In genomic region chr15:68667800-68668625, GRCh38 we compare ENCODE assay signal across 28 cellular contexts.
A peak's percentile ranks its signal among the peaks of the same experiment; 100 is the strongest.
DNase-seq lines count a peak whose midpoint lies in the region; ATAC-seq, FAIRE-seq and TF ChIP-seq lines count a peak whose summit lies in the region.
"Had no signal": no experiment of that assay in that cellular context is flagged by ENCODE, and none has a peak within 500 bp of the region (broad histone marks: within the 10 kb centered on the region; RNA-seq: fewer than 3 reads in every experiment).

No MANE protein-coding gene starts in this region.

- H3K4me2 ChIP-seq in H1 (ENCODE audit: insufficient read depth in 1 of 2, low read depth in 2 of 2, low read length in 2 of 2): no peak overlapping the region
- H3K4me2 ChIP-seq: KMS-11 had no signal

- H3K36me3 ChIP-seq in Caco-2 (ENCODE audit: control insufficient read depth, insufficient read depth, low read length): no peaks in the 10 kb centered on the region
- H3K36me3 ChIP-seq in H1 (ENCODE audit: control insufficient read depth in 2 of 4, insufficient read depth in 4 of 4, low read length in 3 of 4): no peaks in the 10 kb centered on the region
- H3K36me3 ChIP-seq in testis (ENCODE audit: low read depth, missing control alignments): no peaks in the 10 kb centered on the region
- H3K36me3 ChIP-seq: gastroesophageal sphincter, left ventricle myocardium inferior had no signal

- H2BK12ac ChIP-seq in H1 (ENCODE audit: low read depth, low read length): peak overlapping the region; percentile 4; the same call in 1 of the 2 replicates

- no peak overlapping the region; the same call in 1 of the 2 replicates for H2BK20ac ChIP-seq in H1 (ENCODE audit: low read length)

- no peak for TF ChIP-seq CTCF in Caco-2 (IDR thresholded peaks at IDR 0.05; ENCODE audit: insufficient read depth in 1 of 2, low read depth in 1 of 2, low read length in 1 of 2, severe bottlenecking in 1 of 2, unreplicated experiment in 1 of 2)
- no peak for TF ChIP-seq CTCF in H1 (IDR thresholded peaks at IDR 0.05; ENCODE audit: control extremely low read depth in 1 of 3, insufficient read depth in 1 of 3, low read depth in 1 of 3, low read length in 3 of 3)
- no peak for TF ChIP-seq CTCF in testis (IDR thresholded peaks at IDR 0.05)

- BruUV-seq in Caco-2 (replicated peaks; lab: Mats Ljungman, UMichigan): no TSS peak

- no peaks in the 10 kb centered on the region for H3K4me1 ChIP-seq in Caco-2
- H3K4me1 ChIP-seq in H1 (replicated peaks in 1 of 4; ENCODE audit: control insufficient read depth in 3 of 4, insufficient read depth in 4 of 4, low read length in 3 of 4): peaks cover 8 to 16% (median 11%) of the 10 kb centered on the region in 4 experiments; a peak in 6 of 7 replicates
- peaks cover 13% of the 10 kb centered on the region for H3K4me1 ChIP-seq in testis
- H3K4me1 ChIP-seq: gastroesophageal sphincter, left ventricle myocardium inferior had no signal

- H3K9me3 Mint-ChIP-seq in Caco-2 (ENCODE audit: unreplicated experiment): no peaks in the 10 kb centered on the region
- H3K9me3 Mint-ChIP-seq: activated B cell treated with CpG ODN at 0.5 μM for 24 hours; activated T-helper 1 cell treated with anti-CD3 and anti-CD28 coated beads, Interleukin-12 subunit alpha, Interleukin-12 subunit beta, Interleukin-2, Interleukin-4 antibody, amounts not matched to agents 30 ng/mL and 10 ng/mL and 1 ng/mL, durations not matched to agents 14 hours and 24 hours and 36 hours had no signal

- H3K9me3 ChIP-seq in Caco-2 (no peaks in the 10 kb centered on the region), H1 (ENCODE audit: insufficient read depth in 2 of 2, low read depth in 1 of 2, low read length in 1 of 2) (no peaks in the 10 kb centered on the region; a peak in 1 of 4 replicates), testis (no peaks in the 10 kb centered on the region)
- H3K9me3 ChIP-seq: gastroesophageal sphincter, left ventricle myocardium inferior had no signal

- no peaks in the 10 kb centered on the region for H3K36me3 Mint-ChIP-seq in Caco-2 (ENCODE audit: insufficient read depth, unreplicated experiment)
- H3K36me3 Mint-ChIP-seq: activated naive CD4-positive, alpha-beta T cell treated with anti-CD3 and anti-CD28 coated beads, Interleukin-2, amount 50 U/mL, for 24 hours; mesothelial cell of epicardium had no signal

- no peak overlapping the region for H3K56ac ChIP-seq in H1 (replicated peaks; ENCODE audit: insufficient read length, low read depth, low read length)

- no peak overlapping the region for H3K9ac ChIP-seq in H1 (replicated peaks in 1 of 4; ENCODE audit: extremely low read depth in 1 of 4, low read depth in 3 of 4, low read length in 3 of 4)
- H3K9ac ChIP-seq: KMS-11 had no signal

- TF ChIP-seq RAD21 in H1 (IDR thresholded peaks at IDR 0.05 in 1 of 2, conservative IDR thresholded peaks at IDR 0.05 in 1 of 2; ENCODE audit: low read depth in 2 of 2, low read length in 2 of 2): no peak

- H3K27me3 ChIP-seq in Caco-2 (replicated peaks; ENCODE audit: control insufficient read depth, insufficient read depth, low read length) (no peaks in the 10 kb centered on the region; the same call in 1 of the 2 replicates), H1 (replicated peaks in 1 of 4; ENCODE audit: control insufficient read depth in 3 of 4, extremely low read depth in 1 of 4, insufficient read depth in 3 of 4, low read length in 3 of 4) (peaks cover 0 to 2% (median 0%) of the 10 kb centered on the region in 4 experiments; a peak in 1 of 7 replicates), testis (no peaks in the 10 kb centered on the region)

- no peak overlapping the region for H3K23ac ChIP-seq in H1 (ENCODE audit: insufficient read length)

- H3K4me3 ChIP-seq in Caco-2 (ENCODE audit: low read depth, low read length) (no peak overlapping the region), H1 (ENCODE audit: extremely low read depth in 1 of 4, insufficient read depth in 2 of 4, low read depth in 3 of 4, low read length in 4 of 4) (no peak overlapping the region), testis (no peak overlapping the region)
- H3K4me3 ChIP-seq: gastroesophageal sphincter, GM12878, left ventricle myocardium inferior had no signal

- H4K8ac ChIP-seq in H1 (ENCODE audit: extremely low read depth, insufficient read depth, low read length): no peak overlapping the region

- peak overlapping the region; percentile 35; the same call in 1 of the 2 replicates for H2BK5ac ChIP-seq in H1 (ENCODE audit: low read depth, low read length)

- peaks cover 5% of the 10 kb centered on the region for H3K27me3 Mint-ChIP-seq in Caco-2 (ENCODE audit: insufficient read depth, unreplicated experiment)

- no peak for TF ChIP-seq EP300 in H1 (IDR thresholded peaks at IDR 0.05; ENCODE audit: borderline replicate concordance in 1 of 2, low read depth in 2 of 2, low read length in 2 of 2)

- peak overlapping the region; percentile 85; the same call in 1 of the 2 replicates for H2AK5ac ChIP-seq in H1 (ENCODE audit: low read depth, low read length)

- no peak for FAIRE-seq in H1 (lab: Jason Lieb, UNC)
- FAIRE-seq: endometrium, GM12878, RCC 7860 had no signal

- H3K79me1 ChIP-seq in H1 (ENCODE audit: low read depth, low read length): no peaks in the 10 kb centered on the region

- POLR2A ChIA-PET in Caco-2 (lab: Charles Lee): no interaction called here
- POLR2A ChIA-PET in H1 (lab: Charles Lee; ENCODE audit: partially characterized antibody): interaction anchor here (0.6 kb wide), 1 partner anchor 11 kb away, joined by 3 read pairs; no protein-coding TSS in a partner anchor

- 89% methylated on average over 18 of the region's 18 CpGs; no CpG with 5 or more reads in 1 of the 2 experiments for WGBS in H1 (ENCODE audit: extremely low coverage in 1 of 2, insufficient coverage in 1 of 2, insufficient read length in 1 of 2, insufficient replicate concordance in 2 of 2, low coverage in 1 of 2, low lambda C conversion rate in 2 of 2, missing lambda C conversion rate in 1 of 2), 2 experiments
- WGBS in testis, 2 donors: 85 to 87% methylated on average over 18 of the region's 18 CpGs

- no peak for DNase-seq in Caco-2
- DNase-seq in NCI-H1105 (lab: John Stamatoyannopoulos, UW): peak; percentile 23
- peak in 1 of 2 experiments; percentile 39 for DNase-seq in H1 (ENCODE audit: low read depth in 1 of 2, low spot score in 2 of 2)
- peak; percentile 69 for DNase-seq in pons (ENCODE audit: low spot score)
- no peak for DNase-seq in mucosa of gallbladder (ENCODE audit: low spot score)
- no peak for DNase-seq in testis
- no peak for DNase-seq in NK-92 (lab: John Stamatoyannopoulos, UW; ENCODE audit: unreplicated experiment)
- DNase-seq: activated B cell treated with CpG ODN at 0.5 μM for 24 hours; activated CD4-positive, alpha-beta T cell treated with anti-CD3 and anti-CD28 coated beads, Interleukin-2, amount 50 U/mL, for 1 hour; CD4-positive, alpha-beta T cell; central memory CD4-positive, alpha-beta T cell; dermis blood vessel endothelial cell; EL; left ventricle myocardium inferior; naive thymus-derived CD4-positive, alpha-beta T cell; NCI-H1694; NCI-H526; retina; stimulated activated CD4-positive, alpha-beta T cell treated with anti-CD3 and anti-CD28 coated beads, Interleukin-4, amount 100 ng/mL, for 1 hour had no signal

- no peak overlapping the region for H2AFZ ChIP-seq in H1 (ENCODE audit: low read length)

- H3K14ac ChIP-seq in H1 (ENCODE audit: insufficient read length): no peak overlapping the region

- peak overlapping the region; percentile 26 for H4K91ac ChIP-seq in H1 (replicated peaks; ENCODE audit: insufficient read length, low read length)

- H3K27ac Mint-ChIP-seq in Caco-2 (ENCODE audit: unreplicated experiment): peak overlapping the region; percentile 11
- H3K27ac Mint-ChIP-seq: activated B cell treated with CpG ODN at 0.5 μM for 24 hours; activated naive CD4-positive, alpha-beta T cell treated with anti-CD3 and anti-CD28 coated beads, Interleukin-2, amount 50 U/mL, for 24 hours; activated T-helper 1 cell treated with anti-CD3 and anti-CD28 coated beads, Interleukin-12 subunit alpha, Interleukin-12 subunit beta, Interleukin-2, Interleukin-4 antibody, amounts not matched to agents 30 ng/mL and 10 ng/mL and 1 ng/mL, durations not matched to agents 14 hours and 24 hours and 36 hours; CD4-positive, alpha-beta T cell; mesothelial cell of epicardium had no signal

- H3K27ac ChIP-seq in H1 (ENCODE audit: low read depth, low read length): no peak overlapping the region
- no peak overlapping the region for H3K27ac ChIP-seq in testis
- H3K27ac ChIP-seq: gastroesophageal sphincter, KMS-11, left ventricle myocardium inferior had no signal

- H3K4me3 Mint-ChIP-seq in Caco-2 (ENCODE audit: unreplicated experiment): no peak overlapping the region
- H3K4me3 Mint-ChIP-seq: activated B cell treated with CpG ODN at 0.5 μM for 24 hours; activated naive CD4-positive, alpha-beta T cell treated with anti-CD3 and anti-CD28 coated beads, Interleukin-2, amount 50 U/mL, for 24 hours; activated T-helper 1 cell treated with anti-CD3 and anti-CD28 coated beads, Interleukin-12 subunit alpha, Interleukin-12 subunit beta, Interleukin-2, Interleukin-4 antibody, amounts not matched to agents 30 ng/mL and 10 ng/mL and 1 ng/mL, durations not matched to agents 14 hours and 24 hours and 36 hours; CD4-positive, alpha-beta T cell; mesothelial cell of epicardium; naive thymus-derived CD4-positive, alpha-beta T cell had no signal

- no peaks in the 10 kb centered on the region; the same call in 1 of the 2 replicates for H3K23me2 ChIP-seq in H1 (ENCODE audit: low read depth, low read length)

- no peak for ATAC-seq in GM18868 (IDR thresholded peaks at IDR 0.05; ENCODE audit: unreplicated experiment)
- ATAC-seq: gastroesophageal sphincter; GM12878; naive thymus-derived CD4-positive, alpha-beta T cell had no signal

- CTCF ChIA-PET in Caco-2 (lab: Charles Lee) (no interaction called here), H1 (lab: Charles Lee; ENCODE audit: partially characterized antibody) (interaction anchor here (0.6 to 35.0 kb wide), 10 partner anchors 8 to 143 kb away, joined by 3 to 721 read pairs (median 5); no protein-coding TSS in a partner anchor)

- no peak overlapping the region for H3K18ac ChIP-seq in H1 (ENCODE audit: extremely low read depth, low read length)

- H2BK120ac ChIP-seq in H1 (replicated peaks; ENCODE audit: low read depth, low read length): no peak overlapping the region

- no peaks in the 10 kb centered on the region for H3K79me2 ChIP-seq in H1 (ENCODE audit: control insufficient read depth in 1 of 2, insufficient read depth in 2 of 2, low read length in 2 of 2)

- H4K5ac ChIP-seq in H1 (ENCODE audit: insufficient read length, low read depth, low read length): no peak overlapping the region

- H2BK15ac ChIP-seq in H1 (ENCODE audit: low read length): 0 out of 2 replicates have a peak overlapping the region, but pooled peaks have one; percentile 61

- intact Hi-C loops in Caco-2 (cut with micrococcal nuclease; ENCODE audit: unreplicated experiment) (no loop called here), testis (cut with DNase I; ENCODE audit: low total_unique reads) (no loop called here)

- H3K4me1 Mint-ChIP-seq in Caco-2 (ENCODE audit: low read depth, unreplicated experiment): no peaks in the 10 kb centered on the region
- H3K4me1 Mint-ChIP-seq: activated naive CD4-positive, alpha-beta T cell treated with anti-CD3 and anti-CD28 coated beads, Interleukin-2, amount 50 U/mL, for 24 hours; mesothelial cell of epicardium; naive thymus-derived CD4-positive, alpha-beta T cell had no signal

- no peak for TF ChIP-seq POLR2A in H1 (IDR thresholded peaks at IDR 0.05; ENCODE audit: control extremely low read depth in 1 of 2, low read depth in 2 of 2, low read length in 2 of 2)
- TF ChIP-seq POLR2A in testis (IDR thresholded peaks at IDR 0.05): no peak

- no peak overlapping the region for H3K4ac ChIP-seq in H1 (replicated peaks; ENCODE audit: insufficient read length, low read depth, low read length)

- no peaks in the 10 kb centered on the region for H4K20me1 ChIP-seq in H1 (replicated peaks in 1 of 2; ENCODE audit: control insufficient read depth in 1 of 2, insufficient read depth in 2 of 2, low read length in 2 of 2)

Comparison
In these comparisons a context has a peak if more than half of its experiments do, and no peak if none do; other contexts are left out.
1. DNase-seq: peak in NCI-H1105 (single experiment) and pons (single experiment); none in Caco-2 (0 of 2), mucosa of gallbladder (single experiment), testis (single experiment) and NK-92 (single experiment).